24 cellular contexts compared by ENCODE assay signal in genomic region chr14:98802044-98802443, GRCh38.
"Had no signal": no experiment of that assay in that cellular context is flagged by ENCODE, and none has a peak within 500 bp of the region (broad histone marks: within the 10 kb centered on the region; RNA-seq: fewer than 3 reads in every experiment).

No MANE protein-coding gene starts in this region.

- H3K27me3 Mint-ChIP-seq: dendritic cell treated with granulocyte-macrophage colony-stimulating factor and Interleukin-4, amounts not matched to agents 40 ng/mL and 50 ng/mL, for 4 days; naive B cell had no signal

- H3K27me3 ChIP-seq: colonic mucosa, esophagus muscularis mucosa, hepatocyte had no signal

- H3K4me1 Mint-ChIP-seq: immature natural killer cell, naive B cell had no signal

- H3K27ac ChIP-seq: colonic mucosa, dorsolateral prefrontal cortex, esophagus muscularis mucosa, foreskin keratinocyte, gastroesophageal sphincter, heart left ventricle, hepatocyte, left lung, lower lobe of right lung had no signal

- H3K27ac Mint-ChIP-seq: dendritic cell treated with granulocyte-macrophage colony-stimulating factor and Interleukin-4, amounts not matched to agents 40 ng/mL and 50 ng/mL, for 4 days; immature natural killer cell; mesothelial cell of epicardium had no signal

- H3K36me3 ChIP-seq: colonic mucosa, esophagus muscularis mucosa, gastroesophageal sphincter, heart left ventricle, left lung, lower lobe of right lung had no signal

- H3K4me1 ChIP-seq: colonic mucosa, foreskin keratinocyte, gastroesophageal sphincter, heart left ventricle, left lung, lower lobe of right lung had no signal

- H2AFZ ChIP-seq: hepatocyte had no signal

- H3K4me3 Mint-ChIP-seq: dendritic cell treated with granulocyte-macrophage colony-stimulating factor and Interleukin-4, amounts not matched to agents 40 ng/mL and 50 ng/mL, for 4 days; immature natural killer cell; mesothelial cell of epicardium; naive B cell had no signal

- H3K4me3 ChIP-seq: colonic mucosa, dorsolateral prefrontal cortex, esophagus muscularis mucosa, gastroesophageal sphincter, heart left ventricle, hepatocyte, left lung, lower lobe of right lung, mucosa of descending colon had no signal

- DNase-seq: colonic mucosa; cortex of kidney; dorsolateral prefrontal cortex; effector CD4-positive, alpha-beta T cell; effector memory CD4-positive, alpha-beta T cell; foreskin keratinocyte; heart left ventricle; hypothalamus; immature natural killer cell; islet precursor cell; kidney; kidney glomerular epithelial cell; left colon; left lung; left ventricle myocardium superior; lower lobe of right lung; mesenchymal stem cell; mucosa of descending colon; naive B cell had no signal

- H3K4me2 ChIP-seq: hepatocyte had no signal

- H3K36me3 Mint-ChIP-seq: immature natural killer cell, mesothelial cell of epicardium, naive B cell had no signal

- ATAC-seq: foreskin keratinocyte, gastroesophageal sphincter, heart left ventricle, left colon, left lung, left ventricle myocardium superior, lower lobe of right lung, mucosa of descending colon had no signal

- H3K9me3 ChIP-seq: colonic mucosa, esophagus muscularis mucosa, heart left ventricle, left lung, lower lobe of right lung, mucosa of descending colon had no signal
